Comparison of ENCODE assay signal across 16 cellular contexts in the genomic region with DNA sequence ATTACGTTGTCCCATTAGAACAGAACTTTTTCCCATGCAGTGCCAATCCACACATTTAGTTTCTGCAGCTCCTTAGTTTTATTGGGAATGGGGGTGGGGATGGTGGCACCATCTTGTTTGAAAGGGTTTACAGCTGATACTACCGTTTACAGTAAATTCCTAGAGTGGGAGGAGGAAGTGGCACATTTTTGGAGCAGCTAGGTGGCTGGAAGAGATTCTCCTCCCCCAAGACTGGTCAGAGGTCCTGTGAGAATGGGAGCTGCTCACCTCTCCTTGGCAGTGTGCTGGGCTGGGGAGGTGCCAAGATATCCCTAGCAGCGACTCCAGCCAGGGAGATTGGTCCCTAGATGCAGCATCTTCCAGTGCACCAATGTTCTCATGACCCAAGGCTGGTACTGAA. TPM values are rescaled to one million over a fixed set of nuclear protein-coding genes. Genes with fewer than 3 reads are reported as not detected.
DNase-seq lines count a peak whose midpoint lies in the region; ATAC-seq and TF ChIP-seq lines count a peak whose summit lies in the region.
"Had no signal": no experiment of that assay in that cellular context is flagged by ENCODE, and none has a peak within 500 bp of the region (broad histone marks: within the 10 kb centered on the region; RNA-seq: fewer than 3 reads in every experiment).

No MANE protein-coding gene starts in this region.

- H3K27ac ChIP-seq in tibial nerve: peak overlapping the region in 3 of 4 donors; percentile 9 to 96 (median 91)
- H3K27ac ChIP-seq: thyroid gland had no signal

- TF ChIP-seq EP300 in tibial nerve (IDR thresholded peaks at IDR 0.05): no peak

- H3K4me3 ChIP-seq in tibial nerve: no peak overlapping the region
- H3K4me3 ChIP-seq: GM12878, K562, lung, thyroid gland had no signal

- H3K36me3 Mint-ChIP-seq in activated naive CD4-positive, alpha-beta T cell treated with anti-CD3 and anti-CD28 coated beads for 36 hours (ENCODE audit: low read depth): no peaks in the 10 kb centered on the region
- H3K36me3 Mint-ChIP-seq in T-cell: no peaks in the 10 kb centered on the region

- intact Hi-C loops in activated naive CD4-positive, alpha-beta T cell treated with anti-CD3 and anti-CD28 coated beads for 36 hours (cut with micrococcal nuclease): loop anchor here (5.0 to 10.0 kb wide), 4 partner anchors 704 to 1027 kb away; partner anchors contain the start of gene SLC16A10

- ATAC-seq in T-cell (replicated peaks in 1 of 4): no peak
- no peak for ATAC-seq in GM18502 (IDR thresholded peaks at IDR 0.05; ENCODE audit: poor library complexity, unreplicated experiment)
- no peak for ATAC-seq in HG02610 (IDR thresholded peaks at IDR 0.05; ENCODE audit: unreplicated experiment)
- ATAC-seq: GM12878, K562 had no signal

- H3K27ac Mint-ChIP-seq in activated naive CD4-positive, alpha-beta T cell treated with anti-CD3 and anti-CD28 coated beads for 36 hours: peak overlapping the region; percentile 98
- peak overlapping the region; percentile 97 to 99 for H3K27ac Mint-ChIP-seq in T-cell

- no peak for TF ChIP-seq POLR2A in tibial nerve (IDR thresholded peaks at IDR 0.05)

- no peaks in the 10 kb centered on the region for H3K27me3 ChIP-seq in tibial nerve
- H3K27me3 ChIP-seq: thyroid gland had no signal

- TF ChIP-seq CTCF in tibial nerve (IDR thresholded peaks at IDR 0.05) (no peak), GM10266 (IDR thresholded peaks at IDR 0.05; ENCODE audit: control insufficient read depth, insufficient read depth, low read depth, missing control alignments) (no peak)

- no peaks in the 10 kb centered on the region for H3K9me3 ChIP-seq in tibial nerve
- H3K9me3 ChIP-seq: thyroid gland had no signal

- DNase-seq in activated naive CD4-positive, alpha-beta T cell treated with anti-CD3 and anti-CD28 coated beads for 36 hours: no peak
- no peak for DNase-seq in activated naive CD4-positive, alpha-beta T cell treated with Interleukin-2 at 50 U/mL for 16 hours
- DNase-seq in T-cell: no peak
- DNase-seq in kidney tubule cell (ENCODE audit: low spot score): peak; percentile 64
- DNase-seq in tibial nerve (ENCODE audit: low spot score in 2 of 2): no peak
- DNase-seq in GM10266 (ENCODE audit: extremely low spot score): no peak
- DNase-seq: anterior cingulate cortex; DMS79; NCI-H510A; stimulated activated CD4-positive, alpha-beta T cell treated with anti-CD3 and anti-CD28 coated beads, Interleukin-12 subunit alpha, Interleukin-12 subunit beta, amount 100 ng/mL, for 4 hours; thyroid gland had no signal

- CTCF ChIA-PET in activated naive CD4-positive, alpha-beta T cell treated with anti-CD3 and anti-CD28 coated beads for 36 hours (lab: Charles Lee): interaction anchor here (0.6 to 9.7 kb wide), 18 partner anchors 8 to 782 kb away, joined by 3 to 310 read pairs (median 4); partner anchors contain the start of gene TRAF3IP2
- CTCF ChIA-PET in T-cell (lab: Charles Lee): interaction anchor here (0.5 to 5.2 kb wide), 29 partner anchors 9 to 783 kb away, joined by 3 to 54 read pairs (median 4); partner anchors contain the start of genes FAM229B (in 1 of the 2), TRAF3IP2 (in 1 of the 2) and TUBE1 (in 1 of the 2)

- H3K4me3 Mint-ChIP-seq in activated naive CD4-positive, alpha-beta T cell treated with anti-CD3 and anti-CD28 coated beads for 36 hours: no peak overlapping the region
- peak overlapping the region in 1 of 3 donors; percentile 43 for H3K4me3 Mint-ChIP-seq in T-cell

- no peaks in the 10 kb centered on the region for H3K27me3 Mint-ChIP-seq in activated naive CD4-positive, alpha-beta T cell treated with anti-CD3 and anti-CD28 coated beads for 36 hours (ENCODE audit: low read depth)
- H3K27me3 Mint-ChIP-seq in T-cell: no peaks in the 10 kb centered on the region

- H3K4me1 Mint-ChIP-seq in activated naive CD4-positive, alpha-beta T cell treated with anti-CD3 and anti-CD28 coated beads for 36 hours (ENCODE audit: low read depth): peaks cover 53% of the 10 kb centered on the region
- peaks cover 30 to 40% (median 37%) of the 10 kb centered on the region in 3 donors for H3K4me1 Mint-ChIP-seq in T-cell

- POLR2A ChIA-PET in T-cell (lab: Charles Lee): interaction anchor here (0.6 to 1.2 kb wide), 3 partner anchors 13 to 612 kb away, joined by 3 to 5 read pairs (median 3); no protein-coding TSS in a partner anchor

- H3K36me3 ChIP-seq in tibial nerve: no peaks in the 10 kb centered on the region
- H3K36me3 ChIP-seq: thyroid gland had no signal

- peaks cover 0 to 62% (median 37%) of the 10 kb centered on the region in 4 donors for H3K4me1 ChIP-seq in tibial nerve

- 43 to 53% methylated on average over 3 of the region's 3 CpGs for whole genome bisulfite sequencing in tibial nerve, 2 donors

- no peaks in the 10 kb centered on the region for H3K9me3 Mint-ChIP-seq in activated naive CD4-positive, alpha-beta T cell treated with anti-CD3 and anti-CD28 coated beads for 36 hours
- no peaks in the 10 kb centered on the region for H3K9me3 Mint-ChIP-seq in T-cell

RNA-seq across cellular contexts. Expression of gene CCN6, which starts 12.4 kb away (rescaled TPM):
- total RNA-seq in activated naive CD4-positive, alpha-beta T cell treated with anti-CD3 and anti-CD28 coated beads for 36 hours: under 1 TPM in 1 of 2 experiments, not detected in 1; 0.21 TPM
- total RNA-seq in T-cell: not detected
- under 1 TPM in 2 of 4 donors, not detected in 2; 0.39 to 0.42 TPM for total RNA-seq in tibial nerve
- total RNA-seq: GM12878, lung had no signal

RNA-seq across cellular contexts. Expression of gene TUBE1, which starts 45.7 kb away (rescaled TPM):
- total RNA-seq in activated naive CD4-positive, alpha-beta T cell treated with anti-CD3 and anti-CD28 coated beads for 36 hours: 10 to 100 TPM; 53.7 to 62.7 TPM
- 10 to 100 TPM; 26.8 to 40.9 (median 33.6) TPM for total RNA-seq in T-cell
- total RNA-seq in tibial nerve: 10 to 100 TPM; 47.2 to 64.5 (median 50.7) TPM

RNA-seq across cellular contexts. Expression of gene FAM229B, which starts 45.9 kb away (rescaled TPM):
- total RNA-seq in activated naive CD4-positive, alpha-beta T cell treated with anti-CD3 and anti-CD28 coated beads for 36 hours: 10 to 100 TPM in 1 of 2 experiments, 1 to 10 TPM in 1; 9.5 to 10.2 TPM
- total RNA-seq in T-cell (1 to 10 TPM; 1.2 to 3.7 (median 3.5) TPM), tibial nerve (10 to 100 TPM; 18.0 to 32.1 (median 23.9) TPM)
